ENCODE assay signal across 1 cellular context in genomic region chr3:49135499-49135898, GRCh38.
TF ChIP-seq lines count a peak whose summit lies in the region.

No MANE protein-coding gene starts in this region.

TF ChIP-seq in H1, 55 proteins besides CTCF, POLR2A, EP300 and RAD21:
- TF ChIP-seq RFX5 (IDR thresholded peaks at IDR 0.05; ENCODE audit: borderline replicate concordance, low read depth, low read length), result no peak
- no peak for TF ChIP-seq PHF8 (conservative IDR thresholded peaks at IDR 0.05; ENCODE audit: low read depth, low read length)
- no peak for TF ChIP-seq FOSL1 (IDR thresholded peaks at IDR 0.05; ENCODE audit: insufficient read depth, low read depth, low read length)
- no peak for TF ChIP-seq NANOG (IDR thresholded peaks at IDR 0.05; ENCODE audit: insufficient read depth, low read depth, low read length, poor library complexity, severe bottlenecking)
TF ChIP-seq in H1: peak in this region for 0.
